Comparison of ENCODE assay signal across 8 cellular contexts in genomic region chr1:36397378-36398230, GRCh38. TPM values are rescaled to one million over a fixed set of nuclear protein-coding genes. Genes with fewer than 3 reads are reported as not detected.
DNase-seq lines count a peak whose midpoint lies in the region; ATAC-seq, FAIRE-seq and TF ChIP-seq lines count a peak whose summit lies in the region.

TSS of gene LSM10 (minus strand) at chr1:36397908. CDS start at chr1:36394129, 3,779 bp downstream.

- H3K4me1 ChIP-seq in ascending aorta, result peaks cover 0 to 8% of the 10 kb centered on the region in 2 donors
- no peaks in the 10 kb centered on the region for H3K4me1 ChIP-seq in right cardiac atrium (ENCODE audit: control insufficient read depth, insufficient read depth, low read length)
- H3K4me1 ChIP-seq in rectal smooth muscle tissue (ENCODE audit: control insufficient read depth, insufficient read depth, low read length), result no peaks in the 10 kb centered on the region
- peaks cover 16% of the 10 kb centered on the region for H3K4me1 ChIP-seq in vagina

- peaks cover 14 to 16% of the 10 kb centered on the region in 2 donors for H3K36me3 ChIP-seq in ascending aorta
- peaks cover 12% of the 10 kb centered on the region for H3K36me3 ChIP-seq in rectal smooth muscle tissue (ENCODE audit: control insufficient read depth, insufficient read depth, low read length)
- H3K36me3 ChIP-seq in vagina, result peaks cover 0 to 9% of the 10 kb centered on the region in 2 donors

- intact Hi-C loops in ascending aorta (cut with DNase I), result loop anchor here (1.0 to 5.0 kb wide), 3 partner anchors 12 to 1155 kb away; partner anchors contain the start of genes OSCP1, SNIP1 and STK40
- intact Hi-C loops in right cardiac atrium (cut with DNase I), result no loop called here
- intact Hi-C loops in vagina (cut with DNase I), result no loop called here

- TF ChIP-seq CTCF in ascending aorta (IDR thresholded peaks at IDR 0.05) (no peak), vagina (IDR thresholded peaks at IDR 0.05) (no peak)

- TF ChIP-seq POLR2A in vagina (IDR thresholded peaks at IDR 0.05), result peak in 1 of 2 donors; percentile 92

- under 1% methylated on average over 60 of the region's 60 CpGs for WGBS in right cardiac atrium

- peak; percentile 95 for FAIRE-seq in GM18507 (lab: Jason Lieb, UNC)

- H3K27ac ChIP-seq in ascending aorta (peak within 1 kb of the TSS; percentile 85 to 95), right cardiac atrium (ENCODE audit: low read length) (peak within 1 kb of the TSS; percentile 90), rectal smooth muscle tissue (ENCODE audit: low read depth, low read length) (peak within 1 kb of the TSS; percentile 87), vagina (peak within 1 kb of the TSS; percentile 93)

- ATAC-seq in HG02981 (IDR thresholded peaks at IDR 0.05; ENCODE audit: unreplicated experiment), result peak; percentile 63
- ATAC-seq in right cardiac atrium, result peak; percentile 96

- peak within 1 kb of the TSS; percentile 79 for H3K9ac ChIP-seq in rectal smooth muscle tissue (ENCODE audit: low read length)

- DNase-seq in GM18507 (ENCODE audit: extremely low spot score, insufficient read length, low read depth) (peak; percentile 89), NCI-H2029 treated with DMSO at 0.1 percent for 48 hours (lab: John Stamatoyannopoulos, UW) (peak; percentile 68), T-helper 22 cell (ENCODE audit: low read depth) (peak; percentile 81), ascending aorta (ENCODE audit: low spot score in 2 of 2) (peak; percentile 74 to 97), right cardiac atrium (peak; percentile 95 to 97 (median 97)), vagina (ENCODE audit: extremely low spot score in 2 of 2) (peak in 1 of 2 donors; percentile 96)

- peak within 1 kb of the TSS; percentile 75 to 80 for H3K4me3 ChIP-seq in ascending aorta
- peak within 1 kb of the TSS; percentile 78 for H3K4me3 ChIP-seq in right cardiac atrium (ENCODE audit: low read length)
- H3K4me3 ChIP-seq in rectal smooth muscle tissue (ENCODE audit: low read length), result peak within 1 kb of the TSS; percentile 65
- peak within 1 kb of the TSS; percentile 88 to 92 for H3K4me3 ChIP-seq in vagina

- H3K9me3 ChIP-seq in ascending aorta (no peaks in the 10 kb centered on the region), right cardiac atrium (ENCODE audit: control insufficient read depth, low read length) (no peaks in the 10 kb centered on the region), vagina (no peaks in the 10 kb centered on the region)

- no peaks in the 10 kb centered on the region for H3K27me3 ChIP-seq in ascending aorta
- H3K27me3 ChIP-seq in right cardiac atrium (ENCODE audit: control insufficient read depth, insufficient read depth), result no peaks in the 10 kb centered on the region
- H3K27me3 ChIP-seq in rectal smooth muscle tissue (ENCODE audit: control insufficient read depth, insufficient read depth, low read length), result no peaks in the 10 kb centered on the region
- no peaks in the 10 kb centered on the region for H3K27me3 ChIP-seq in vagina

RNA-seq across cellular contexts. Expression of gene LSM10, which starts in this region (rescaled TPM):
- total RNA-seq in ascending aorta (9.8 TPM), right cardiac atrium (10 to 100 TPM; 70.9 to 76.4 (median 73.5) TPM), vagina (45.2 TPM)
- polyA plus RNA-seq in right cardiac atrium, result 121 TPM
